In genomic region chr4:87030124-87030523, GRCh38 we compare ENCODE assay signal across 1 cellular context.
TF ChIP-seq lines count a peak whose summit lies in the region.

No MANE protein-coding gene starts in this region.

TF ChIP-seq in HepG2, 621 proteins besides CTCF, POLR2A, EP300 and RAD21 (continued from another document):
- TF ChIP-seq, protein P1, sequence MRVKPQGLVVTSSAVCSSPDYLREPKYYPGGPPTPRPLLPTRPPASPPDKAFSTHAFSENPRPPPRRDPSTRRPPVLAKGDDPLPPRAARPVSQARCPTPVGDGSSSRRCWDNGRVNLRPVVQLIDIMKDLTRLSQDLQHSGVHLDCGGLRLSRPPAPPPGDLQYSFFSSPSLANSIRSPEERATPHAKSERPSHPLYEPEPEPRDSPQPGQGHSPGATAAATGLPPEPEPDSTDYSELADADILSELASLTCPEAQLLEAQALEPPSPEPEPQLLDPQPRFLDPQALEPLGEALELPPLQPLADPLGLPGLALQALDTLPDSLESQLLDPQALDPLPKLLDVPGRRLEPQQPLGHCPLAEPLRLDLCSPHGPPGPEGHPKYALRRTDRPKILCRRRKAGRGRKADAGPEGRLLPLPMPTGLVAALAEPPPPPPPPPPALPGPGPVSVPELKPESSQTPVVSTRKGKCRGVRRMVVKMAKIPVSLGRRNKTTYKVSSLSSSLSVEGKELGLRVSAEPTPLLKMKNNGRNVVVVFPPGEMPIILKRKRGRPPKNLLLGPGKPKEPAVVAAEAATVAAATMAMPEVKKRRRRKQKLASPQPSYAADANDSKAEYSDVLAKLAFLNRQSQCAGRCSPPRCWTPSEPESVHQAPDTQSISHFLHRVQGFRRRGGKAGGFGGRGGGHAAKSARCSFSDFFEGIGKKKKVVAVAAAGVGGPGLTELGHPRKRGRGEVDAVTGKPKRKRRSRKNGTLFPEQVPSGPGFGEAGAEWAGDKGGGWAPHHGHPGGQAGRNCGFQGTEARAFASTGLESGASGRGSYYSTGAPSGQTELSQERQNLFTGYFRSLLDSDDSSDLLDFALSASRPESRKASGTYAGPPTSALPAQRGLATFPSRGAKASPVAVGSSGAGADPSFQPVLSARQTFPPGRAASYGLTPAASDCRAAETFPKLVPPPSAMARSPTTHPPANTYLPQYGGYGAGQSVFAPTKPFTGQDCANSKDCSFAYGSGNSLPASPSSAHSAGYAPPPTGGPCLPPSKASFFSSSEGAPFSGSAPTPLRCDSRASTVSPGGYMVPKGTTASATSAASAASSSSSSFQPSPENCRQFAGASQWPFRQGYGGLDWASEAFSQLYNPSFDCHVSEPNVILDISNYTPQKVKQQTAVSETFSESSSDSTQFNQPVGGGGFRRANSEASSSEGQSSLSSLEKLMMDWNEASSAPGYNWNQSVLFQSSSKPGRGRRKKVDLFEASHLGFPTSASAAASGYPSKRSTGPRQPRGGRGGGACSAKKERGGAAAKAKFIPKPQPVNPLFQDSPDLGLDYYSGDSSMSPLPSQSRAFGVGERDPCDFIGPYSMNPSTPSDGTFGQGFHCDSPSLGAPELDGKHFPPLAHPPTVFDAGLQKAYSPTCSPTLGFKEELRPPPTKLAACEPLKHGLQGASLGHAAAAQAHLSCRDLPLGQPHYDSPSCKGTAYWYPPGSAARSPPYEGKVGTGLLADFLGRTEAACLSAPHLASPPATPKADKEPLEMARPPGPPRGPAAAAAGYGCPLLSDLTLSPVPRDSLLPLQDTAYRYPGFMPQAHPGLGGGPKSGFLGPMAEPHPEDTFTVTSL (CRISPR knock-in tag; IDR thresholded peaks at IDR 0.05; ENCODE audit: borderline replicate concordance): no peak
- TF ChIP-seq, protein P2, sequence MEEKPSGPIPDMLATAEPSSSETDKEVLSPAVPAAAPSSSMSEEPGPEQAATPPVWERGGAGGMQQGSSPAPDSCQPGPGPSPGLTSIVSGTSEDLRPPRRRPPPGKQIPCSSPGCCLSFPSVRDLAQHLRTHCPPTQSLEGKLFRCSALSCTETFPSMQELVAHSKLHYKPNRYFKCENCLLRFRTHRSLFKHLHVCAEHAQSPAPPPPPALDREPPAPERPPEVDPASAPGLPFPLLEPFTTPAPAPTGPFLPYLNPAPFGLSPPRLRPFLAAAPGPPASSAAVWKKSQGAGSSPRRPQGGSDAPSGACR (CRISPR knock-in tag; IDR thresholded peaks at IDR 0.05): no peak
- TF ChIP-seq PLSCR1 (CRISPR knock-in tag; IDR thresholded peaks at IDR 0.05; ENCODE audit: borderline replicate concordance): no peak
- no peak for TF ChIP-seq FOXP4 (CRISPR knock-in tag; IDR thresholded peaks at IDR 0.05)
- TF ChIP-seq FLYWCH1 (CRISPR knock-in tag; IDR thresholded peaks at IDR 0.05): no peak
- TF ChIP-seq, protein P3, sequence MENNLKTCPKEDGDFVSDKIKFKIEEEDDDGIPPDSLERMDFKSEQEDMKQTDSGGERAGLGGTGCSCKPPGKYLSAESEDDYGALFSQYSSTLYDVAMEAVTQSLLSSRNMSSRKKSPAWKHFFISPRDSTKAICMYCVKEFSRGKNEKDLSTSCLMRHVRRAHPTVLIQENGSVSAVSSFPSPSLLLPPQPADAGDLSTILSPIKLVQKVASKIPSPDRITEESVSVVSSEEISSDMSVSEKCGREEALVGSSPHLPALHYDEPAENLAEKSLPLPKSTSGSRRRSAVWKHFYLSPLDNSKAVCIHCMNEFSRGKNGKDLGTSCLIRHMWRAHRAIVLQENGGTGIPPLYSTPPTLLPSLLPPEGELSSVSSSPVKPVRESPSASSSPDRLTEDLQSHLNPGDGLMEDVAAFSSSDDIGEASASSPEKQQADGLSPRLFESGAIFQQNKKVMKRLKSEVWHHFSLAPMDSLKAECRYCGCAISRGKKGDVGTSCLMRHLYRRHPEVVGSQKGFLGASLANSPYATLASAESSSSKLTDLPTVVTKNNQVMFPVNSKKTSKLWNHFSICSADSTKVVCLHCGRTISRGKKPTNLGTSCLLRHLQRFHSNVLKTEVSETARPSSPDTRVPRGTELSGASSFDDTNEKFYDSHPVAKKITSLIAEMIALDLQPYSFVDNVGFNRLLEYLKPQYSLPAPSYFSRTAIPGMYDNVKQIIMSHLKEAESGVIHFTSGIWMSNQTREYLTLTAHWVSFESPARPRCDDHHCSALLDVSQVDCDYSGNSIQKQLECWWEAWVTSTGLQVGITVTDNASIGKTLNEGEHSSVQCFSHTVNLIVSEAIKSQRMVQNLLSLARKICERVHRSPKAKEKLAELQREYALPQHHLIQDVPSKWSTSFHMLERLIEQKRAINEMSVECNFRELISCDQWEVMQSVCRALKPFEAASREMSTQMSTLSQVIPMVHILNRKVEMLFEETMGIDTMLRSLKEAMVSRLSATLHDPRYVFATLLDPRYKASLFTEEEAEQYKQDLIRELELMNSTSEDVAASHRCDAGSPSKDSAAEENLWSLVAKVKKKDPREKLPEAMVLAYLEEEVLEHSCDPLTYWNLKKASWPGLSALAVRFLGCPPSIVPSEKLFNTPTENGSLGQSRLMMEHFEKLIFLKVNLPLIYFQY (CRISPR knock-in tag; IDR thresholded peaks at IDR 0.05; ENCODE audit: borderline replicate concordance): no peak
- no peak for TF ChIP-seq BRCA1 (CRISPR knock-in tag; IDR thresholded peaks at IDR 0.05)
- no peak for TF ChIP-seq REL (CRISPR knock-in tag; conservative IDR thresholded peaks at IDR 0.05)
- TF ChIP-seq, protein P4, sequence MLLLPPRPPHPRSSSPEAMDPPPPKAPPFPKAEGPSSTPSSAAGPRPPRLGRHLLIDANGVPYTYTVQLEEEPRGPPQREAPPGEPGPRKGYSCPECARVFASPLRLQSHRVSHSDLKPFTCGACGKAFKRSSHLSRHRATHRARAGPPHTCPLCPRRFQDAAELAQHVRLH (CRISPR knock-in tag; IDR thresholded peaks at IDR 0.05; ENCODE audit: borderline replicate concordance, low read depth): no peak
- no peak for TF ChIP-seq HNF4A (CRISPR knock-in tag; IDR thresholded peaks at IDR 0.05)
- no peak for TF ChIP-seq MAX (IDR thresholded peaks at IDR 0.05)
- no peak for TF ChIP-seq SAFB2 (CRISPR knock-in tag; IDR thresholded peaks at IDR 0.05; ENCODE audit: borderline replicate concordance, low read depth)
- no peak for TF ChIP-seq MAFG (CRISPR knock-in tag; IDR thresholded peaks at IDR 0.05)
- no peak for TF ChIP-seq ZFX (CRISPR knock-in tag; IDR thresholded peaks at IDR 0.05; ENCODE audit: low read depth)
- no peak for TF ChIP-seq ATM (IDR thresholded peaks at IDR 0.05; ENCODE audit: borderline replicate concordance)
TF ChIP-seq in HepG2: peak in this region for 0.
